In the genomic region with DNA sequence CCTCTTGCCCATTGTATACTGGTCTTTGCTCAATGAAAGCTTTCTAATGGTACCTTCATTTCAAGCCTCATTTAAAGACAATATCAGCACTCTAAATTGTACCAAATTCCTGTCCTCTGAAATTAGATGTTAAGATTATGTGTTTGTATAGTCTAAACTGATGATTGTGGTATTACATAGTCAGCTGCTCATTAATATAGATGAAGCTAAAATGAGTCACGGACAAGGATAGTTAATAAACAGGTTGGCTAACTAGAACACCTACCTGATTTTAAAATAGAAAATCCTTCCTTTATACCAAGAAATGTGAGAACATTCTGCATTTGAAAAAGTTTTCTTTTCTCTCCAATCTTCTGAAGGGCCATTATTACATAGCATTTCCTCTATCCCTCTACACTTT, we compare ENCODE assay signal across 1 cellular context.
TF ChIP-seq lines count a peak whose summit lies in the region.

No MANE protein-coding gene starts in this region.

TF ChIP-seq in WTC11, 78 proteins besides CTCF, POLR2A, EP300 and RAD21 (continued from another document):
- TF ChIP-seq AFF4 (CRISPR knock-in tag; IDR thresholded peaks at IDR 0.05; ENCODE audit: borderline replicate concordance): no peak
